In the genomic region with DNA sequence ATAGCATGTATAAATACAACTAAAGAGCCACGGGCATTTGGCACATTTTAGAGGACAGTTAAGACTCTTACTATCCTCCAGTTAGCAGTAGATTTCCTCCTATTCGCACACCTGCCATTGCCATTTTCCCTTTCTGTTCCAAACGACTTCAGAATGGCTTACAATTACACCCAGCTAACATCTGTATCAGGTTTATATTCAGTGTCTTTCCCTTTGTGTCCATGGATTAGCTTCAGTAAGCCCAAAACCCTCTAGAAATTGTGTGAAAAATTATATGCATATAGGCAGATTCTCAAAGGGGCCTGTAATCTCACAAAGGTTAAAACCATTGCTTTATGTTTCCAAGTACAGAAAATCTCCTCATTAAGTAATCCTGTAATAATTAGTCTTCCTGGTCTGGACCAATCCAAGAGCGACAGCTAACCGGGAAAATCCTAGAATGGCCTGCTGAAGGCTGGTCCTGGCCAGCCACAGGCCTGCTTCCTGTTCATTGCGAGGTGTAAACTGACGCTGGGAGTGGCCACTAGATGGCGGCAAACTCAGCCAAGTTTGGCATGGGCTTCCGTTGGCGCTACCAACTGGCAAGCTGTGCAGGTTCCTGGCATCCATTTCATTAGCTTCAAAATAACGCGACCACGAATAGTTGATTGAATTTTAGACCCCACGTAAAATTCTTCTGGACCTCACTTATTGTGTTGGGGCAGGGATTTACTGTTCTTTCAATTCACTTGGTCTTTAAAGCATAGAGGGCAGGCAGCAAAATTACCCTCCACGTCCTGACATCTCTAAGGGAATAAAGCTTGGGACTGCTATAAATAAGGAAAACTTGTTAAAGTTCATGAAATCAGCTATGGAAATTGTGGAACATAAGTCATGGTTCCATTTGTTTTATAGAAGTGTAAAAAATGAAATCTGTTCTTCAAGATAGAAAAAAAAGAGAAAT, we compare ENCODE assay signal across 8 cellular contexts. TPM values are rescaled to one million over a fixed set of nuclear protein-coding genes. Genes with fewer than 3 reads are reported as not detected.
DNase-seq lines count a peak whose midpoint lies in the region; ATAC-seq and TF ChIP-seq lines count a peak whose summit lies in the region.

No MANE protein-coding gene starts in this region.

- H3K27ac ChIP-seq in right lobe of liver: no peak overlapping the region

- TF ChIP-seq POLR2A in right lobe of liver (IDR thresholded peaks at IDR 0.05): no peak

- DNase-seq in AG10803 (ENCODE audit: low read depth) (peak; percentile 80), NCI-H446 treated with DMSO at 0.1 percent for 48 hours (lab: John Stamatoyannopoulos, UW) (peak; percentile 53), choroid plexus epithelial cell (ENCODE audit: low read depth) (peak; percentile 89), right lobe of liver (peak; percentile 89 to 92 (median 91))
- DNase-seq in activated CD4-positive, alpha-beta T cell treated with anti-CD3 and anti-CD28 coated beads for 24 hours (ENCODE audit: low read depth in 2 of 2): peak; percentile 90 to 93
- DNase-seq in stimulated activated CD4-positive, alpha-beta T cell treated with anti-CD3 and anti-CD28 coated beads, TNF-alpha, amount 100 ng/mL, for 4 hours (ENCODE audit: low read depth in 3 of 3): peak; percentile 75 to 90 (median 88)

- TF ChIP-seq CTCF in AG10803 (conservative IDR thresholded peaks at IDR 0.05; ENCODE audit: low read length) (peak; percentile 95), choroid plexus epithelial cell (conservative IDR thresholded peaks at IDR 0.05; ENCODE audit: low read depth, low read length) (peak; percentile 99), right lobe of liver (IDR thresholded peaks at IDR 0.05) (peak; percentile 89 to 98 (median 92))

- H3K9me3 ChIP-seq in right lobe of liver: no peaks in the 10 kb centered on the region

- H3K27me3 ChIP-seq in right lobe of liver: no peaks in the 10 kb centered on the region

- peak; percentile 93 for ATAC-seq in GM19023 (IDR thresholded peaks at IDR 0.05; ENCODE audit: unreplicated experiment)
- peak; percentile 98 for ATAC-seq in HG03354 (IDR thresholded peaks at IDR 0.05; ENCODE audit: poor library complexity, severe bottlenecking, unreplicated experiment)
- ATAC-seq in right lobe of liver: peak; percentile 98 to 99 (median 99)

- H3K4me1 ChIP-seq in right lobe of liver: peaks cover 0 to 8% (median 2%) of the 10 kb centered on the region in 4 donors

- no peaks in the 10 kb centered on the region for H3K36me3 ChIP-seq in right lobe of liver

- WGBS in right lobe of liver (ENCODE audit: insufficient coverage, low coverage, low lambda C conversion rate, missing lambda C conversion rate): 13% methylated on average over 15 of the region's 15 CpGs

- H3K4me3 ChIP-seq in AG10803 (ENCODE audit: low read length) (no peak overlapping the region), choroid plexus epithelial cell (ENCODE audit: low read depth, low read length) (no peak overlapping the region), right lobe of liver (no peak overlapping the region)

- intact Hi-C loops in right lobe of liver (cut with DNase I): no loop called here

RNA-seq across cellular contexts. Expression of a gene that starts 17.1 kb away (rescaled TPM):
- total RNA-seq in right lobe of liver: 1 to 10 TPM; 3.3 to 9.8 (median 5.0) TPM
